ENCODE assay signal across 35 cellular contexts in genomic region chr5:148208226-148208625, GRCh38. TPM values are rescaled to one million over a fixed set of nuclear protein-coding genes. Genes with fewer than 3 reads are reported as not detected.
"Had no signal": no experiment of that assay in that cellular context is flagged by ENCODE, and none has a peak within 500 bp of the region (broad histone marks: within the 10 kb centered on the region; RNA-seq: fewer than 3 reads in every experiment).

No MANE protein-coding gene starts in this region.

- H3K4me1 ChIP-seq: breast epithelium had no signal

- ATAC-seq: body of pancreas, Panc1, Right ventricle myocardium inferior had no signal

- H3K4me3 ChIP-seq: body of pancreas, breast epithelium had no signal

- H3K9me3 ChIP-seq: body of pancreas, breast epithelium had no signal

- DNase-seq: activated B cell treated with CpG ODN at 0.5 μM for 24 hours; activated CD4-positive, alpha-beta memory T cell treated with anti-CD3 and anti-CD28 coated beads for 36 hours; activated CD4-positive, alpha-beta T cell treated with anti-CD3 and anti-CD28 coated beads for 4 hours; activated CD4-positive, alpha-beta T cell treated with anti-CD3 and anti-CD28 coated beads, Interleukin-2, amount 50 U/mL, for 1 hour; activated CD4-positive, CD25-positive, alpha-beta regulatory T cell treated with anti-CD3 and anti-CD28 coated beads, Interleukin-2, amount 50 U/mL, for 72 hours; activated CD8-positive, alpha-beta memory T cell treated with anti-CD3 and anti-CD28 coated beads, Interleukin-2, amount 50 U/mL, for 4 hours; activated effector memory CD4-positive, alpha-beta T cell treated with Interleukin-2 at 50 U/mL for 16 hours; activated naive CD4-positive, alpha-beta T cell treated with anti-CD3 and anti-CD28 coated beads, Interleukin-2, amount 10 ng/mL, durations not matched to agents 7 days and 5 days; activated T-cell treated with anti-CD3 and anti-CD28 coated beads, Interleukin-2, amount 50 U/mL, for 48 hours; body of pancreas; caudate nucleus; Kasumi-1; KG1; NCI-H1092 treated with DMSO at 0.1 percent for 48 hours; NCI-H1417; NCI-H146; NCI-H187; NCI-H2029 treated with DMSO at 0.1 percent for 48 hours; NCI-H2171 treated with DMSO at 0.1 percent for 48 hours; NCI-H226; NCI-H446 treated with DMSO at 0.1 percent for 48 hours; NCI-H524; NCI-H69; SIG-M5; SW 1271; T-helper 1 cell; T-helper 2 cell; T-helper 9 cell had no signal

- H3K27me3 ChIP-seq: body of pancreas, breast epithelium had no signal

- H3K27ac ChIP-seq: body of pancreas, VCaP had no signal

- H3K36me3 ChIP-seq: breast epithelium had no signal

RNA-seq across cellular contexts. Expression of gene SPINK6, which starts 5.4 kb away (rescaled TPM):
- total RNA-seq: activated B cell treated with CpG ODN at 0.5 μM for 24 hours; activated CD4-positive, alpha-beta memory T cell treated with anti-CD3 and anti-CD28 coated beads for 36 hours; astrocyte; body of pancreas; breast epithelium; Right ventricle myocardium inferior; RPMI7951 had no signal

RNA-seq across cellular contexts. Expression of gene MARCOL, which starts 30.1 kb away (rescaled TPM):
- total RNA-seq: activated B cell treated with CpG ODN at 0.5 μM for 24 hours; activated CD4-positive, alpha-beta memory T cell treated with anti-CD3 and anti-CD28 coated beads for 36 hours; astrocyte; body of pancreas; breast epithelium; Right ventricle myocardium inferior; RPMI7951 had no signal
- polyA plus RNA-seq: adipose tissue had no signal

RNA-seq across cellular contexts. Expression of gene SPINK14, which starts 39.9 kb away (rescaled TPM):
- total RNA-seq: activated B cell treated with CpG ODN at 0.5 μM for 24 hours; activated CD4-positive, alpha-beta memory T cell treated with anti-CD3 and anti-CD28 coated beads for 36 hours; astrocyte; body of pancreas; breast epithelium; Right ventricle myocardium inferior; RPMI7951 had no signal
- polyA plus RNA-seq: adipose tissue had no signal
